36 cellular contexts compared by ENCODE assay signal in the genomic region with DNA sequence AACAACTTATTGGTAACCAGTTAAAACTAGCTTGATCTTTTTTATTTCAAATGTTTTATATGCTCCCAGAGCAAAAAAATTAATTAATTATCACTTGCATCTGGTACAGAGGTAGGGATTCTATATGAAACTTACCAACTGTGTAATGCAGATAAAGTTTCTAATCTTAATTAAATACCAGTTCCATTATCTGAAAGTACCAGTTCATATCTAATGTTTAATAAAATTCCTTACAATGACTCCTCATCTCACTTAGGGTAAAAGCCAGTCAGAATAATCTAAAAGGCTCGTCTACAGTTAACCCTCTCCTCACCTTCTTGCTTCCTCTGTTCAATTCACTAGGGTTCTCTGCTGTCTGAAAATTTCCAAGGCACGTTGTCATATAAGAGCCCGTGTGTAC.
"Had no signal": no experiment of that assay in that cellular context is flagged by ENCODE, and none has a peak within 500 bp of the region (broad histone marks: within the 10 kb centered on the region; RNA-seq: fewer than 3 reads in every experiment).

No MANE protein-coding gene starts in this region.

- H3K4me3 ChIP-seq: adrenal gland, body of pancreas, breast epithelium had no signal

- H3K4me3 Mint-ChIP-seq: activated B cell treated with CpG ODN at 0.5 μM for 24 hours; activated CD4-positive, alpha-beta memory T cell treated with anti-CD3 and anti-CD28 coated beads for 36 hours; activated CD4-positive, alpha-beta T cell treated with anti-CD3 and anti-CD28 coated beads, Interleukin-2, amount 10 ng/mL, durations not matched to agents 24 days and 14 days; activated CD8-positive, alpha-beta T cell treated with anti-CD3 and anti-CD28 coated beads for 36 hours; activated naive CD4-positive, alpha-beta T cell treated with anti-CD3 and anti-CD28 coated beads for 36 hours; activated naive CD8-positive, alpha-beta T cell treated with anti-CD3 and anti-CD28 coated beads for 36 hours; activated T-cell treated with anti-CD3 and anti-CD28 coated beads, Interleukin-2, amount 50 U/mL, for 4 hours; activated T-cell treated with anti-CD3 and anti-CD28 coated beads, Interleukin-2, amount 50 U/mL, for 72 hours; activated T-helper 1 cell treated with anti-CD3 and anti-CD28 coated beads, Interleukin-12 subunit alpha, Interleukin-12 subunit beta, Interleukin-2, Interleukin-4 antibody, amounts not matched to agents 30 ng/mL and 10 ng/mL and 1 ng/mL, durations not matched to agents 14 hours and 24 hours and 36 hours; activated T-helper 17 cell treated with anti-CD3 and anti-CD28 coated beads, Interleukin-2, amount 50 U/mL, for 72 hours; T-helper 1 cell treated with Interleukin-12 subunit alpha and Interleukin-12 subunit beta and Interleukin-4 antibody, amounts not matched to agents 30 μg/mL and 1 μg/mL, for 36 hours; T-helper 2 cell treated with Interferon-gamma antibody and Interleukin-4, amounts not matched to agents 5 μg/mL and 100 μg/mL, for 36 hours had no signal

- H3K4me1 Mint-ChIP-seq: activated B cell treated with CpG ODN at 0.5 μM for 24 hours; activated CD4-positive, alpha-beta T cell treated with anti-CD3 and anti-CD28 coated beads, Interleukin-2, amount 10 ng/mL, durations not matched to agents 24 days and 14 days; activated naive CD8-positive, alpha-beta T cell treated with anti-CD3 and anti-CD28 coated beads for 36 hours; activated T-helper 17 cell treated with anti-CD3 and anti-CD28 coated beads, Interleukin-2, amount 50 U/mL, for 72 hours had no signal

- FAIRE-seq: astrocyte, TTC549 had no signal

- H3K36me3 Mint-ChIP-seq: activated CD4-positive, alpha-beta memory T cell treated with anti-CD3 and anti-CD28 coated beads for 36 hours; activated naive CD8-positive, alpha-beta T cell treated with anti-CD3 and anti-CD28 coated beads for 36 hours had no signal

- H3K9me3 Mint-ChIP-seq: activated CD4-positive, alpha-beta memory T cell treated with anti-CD3 and anti-CD28 coated beads for 36 hours; activated CD4-positive, alpha-beta T cell treated with anti-CD3 and anti-CD28 coated beads, Interleukin-2, amount 10 ng/mL, durations not matched to agents 24 days and 14 days; activated naive CD4-positive, alpha-beta T cell treated with anti-CD3 and anti-CD28 coated beads for 36 hours; activated naive CD8-positive, alpha-beta T cell treated with anti-CD3 and anti-CD28 coated beads for 36 hours; activated T-cell treated with anti-CD3 and anti-CD28 coated beads, Interleukin-2, amount 50 U/mL, for 4 hours; activated T-helper 1 cell treated with anti-CD3 and anti-CD28 coated beads, Interleukin-12 subunit alpha, Interleukin-12 subunit beta, Interleukin-2, Interleukin-4 antibody, amounts not matched to agents 30 ng/mL and 10 ng/mL and 1 ng/mL, durations not matched to agents 14 hours and 24 hours and 36 hours; T-helper 1 cell treated with Interleukin-12 subunit alpha and Interleukin-12 subunit beta and Interleukin-4 antibody, amounts not matched to agents 30 μg/mL and 1 μg/mL, for 36 hours; T-helper 2 cell treated with Interferon-gamma antibody and Interleukin-4, amounts not matched to agents 5 μg/mL and 100 μg/mL, for 36 hours had no signal

- DNase-seq: activated B cell treated with CpG ODN at 0.5 μM for 24 hours; activated CD4-positive, alpha-beta memory T cell treated with anti-CD3 and anti-CD28 coated beads for 36 hours; activated CD4-positive, alpha-beta T cell treated with anti-CD3 and anti-CD28 coated beads for 4 hours; activated CD4-positive, alpha-beta T cell treated with anti-CD3 and anti-CD28 coated beads, Interleukin-2, amount 10 ng/mL, durations not matched to agents 24 days and 14 days; activated CD4-positive, alpha-beta T cell treated with anti-CD3 and anti-CD28 coated beads, Interleukin-2, amount 50 U/mL, for 1 hour; activated CD4-positive, alpha-beta T cell treated with anti-CD3 and anti-CD28 coated beads, Interleukin-2, amount 50 U/mL, for 4 hours; activated CD4-positive, CD25-positive, alpha-beta regulatory T cell treated with anti-CD3 and anti-CD28 coated beads, Interleukin-2, amount 50 U/mL, for 72 hours; activated CD8-positive, alpha-beta memory T cell treated with anti-CD3 and anti-CD28 coated beads, Interleukin-2, amount 50 U/mL, for 4 hours; activated CD8-positive, alpha-beta T cell treated with anti-CD3 and anti-CD28 coated beads for 36 hours; activated effector memory CD4-positive, alpha-beta T cell treated with anti-CD3 and anti-CD28 coated beads, Interleukin-2, amount 50 U/mL, for 16 hours; activated gamma-delta T cell treated with Interleukin-2 at 50 U/mL for 16 hours; activated naive CD4-positive, alpha-beta T cell; activated naive CD4-positive, alpha-beta T cell treated with anti-CD3 and anti-CD28 coated beads for 36 hours; activated naive CD4-positive, alpha-beta T cell treated with anti-CD3 and anti-CD28 coated beads, Interleukin-2, amount 50 U/mL, for 16 hours; activated naive CD8-positive, alpha-beta T cell treated with anti-CD3 and anti-CD28 coated beads for 36 hours; activated T-cell treated with anti-CD3 and anti-CD28 coated beads for 4 hours; activated T-cell treated with anti-CD3 and anti-CD28 coated beads, Interleukin-2, amount 50 U/mL, for 1 hour; activated T-cell treated with anti-CD3 and anti-CD28 coated beads, Interleukin-2, amount 50 U/mL, for 4 hours; activated T-cell treated with anti-CD3 and anti-CD28 coated beads, Interleukin-2, amount 50 U/mL, for 72 hours; adrenal gland; amniotic stem cell; aorta; body of pancreas; brain microvascular endothelial cell; central memory CD4-positive, alpha-beta T cell; T-helper 2 cell; T-helper 9 cell had no signal

- H3K27ac ChIP-seq: adrenal gland, body of pancreas, brain microvascular endothelial cell, breast epithelium, VCaP had no signal

- H3K27ac Mint-ChIP-seq: activated B cell treated with CpG ODN at 0.5 μM for 24 hours; activated CD4-positive, alpha-beta memory T cell treated with anti-CD3 and anti-CD28 coated beads for 36 hours; activated CD4-positive, alpha-beta T cell treated with anti-CD3 and anti-CD28 coated beads, Interleukin-2, amount 10 ng/mL, durations not matched to agents 24 days and 14 days; activated CD8-positive, alpha-beta T cell treated with anti-CD3 and anti-CD28 coated beads for 36 hours; activated naive CD4-positive, alpha-beta T cell treated with anti-CD3 and anti-CD28 coated beads for 36 hours; activated naive CD4-positive, alpha-beta T cell treated with anti-CD3 and anti-CD28 coated beads, Interleukin-2, amount 50 U/mL, for 72 hours; activated naive CD8-positive, alpha-beta T cell treated with anti-CD3 and anti-CD28 coated beads for 36 hours; activated T-cell treated with anti-CD3 and anti-CD28 coated beads, Interleukin-2, amount 50 U/mL, for 72 hours; activated T-helper 1 cell treated with anti-CD3 and anti-CD28 coated beads, Interleukin-12 subunit alpha, Interleukin-12 subunit beta, Interleukin-2, Interleukin-4 antibody, amounts not matched to agents 30 ng/mL and 10 ng/mL and 1 ng/mL, durations not matched to agents 14 hours and 24 hours and 36 hours; activated T-helper 17 cell treated with anti-CD3 and anti-CD28 coated beads, Interleukin-2, amount 50 U/mL, for 72 hours; T-helper 1 cell treated with Interleukin-12 subunit alpha and Interleukin-12 subunit beta and Interleukin-4 antibody, amounts not matched to agents 30 μg/mL and 1 μg/mL, for 36 hours; T-helper 2 cell treated with Interferon-gamma antibody and Interleukin-4, amounts not matched to agents 5 μg/mL and 100 μg/mL, for 36 hours had no signal

- H3K27me3 ChIP-seq: adrenal gland, body of pancreas, brain microvascular endothelial cell, breast epithelium had no signal

- ATAC-seq: activated CD8-positive, alpha-beta T cell treated with anti-CD3 and anti-CD28 coated beads for 36 hours; activated naive CD4-positive, alpha-beta T cell treated with anti-CD3 and anti-CD28 coated beads, Interleukin-2, amount 50 U/mL, for 72 hours; activated T-cell treated with anti-CD3 and anti-CD28 coated beads, Interleukin-2, amount 50 U/mL, for 4 hours; activated T-cell treated with anti-CD3 and anti-CD28 coated beads, Interleukin-2, amount 50 U/mL, for 72 hours; activated T-helper 17 cell treated with anti-CD3 and anti-CD28 coated beads, Interleukin-2, amount 50 U/mL, for 72 hours; body of pancreas had no signal

- H3K36me3 ChIP-seq: adrenal gland, brain microvascular endothelial cell, breast epithelium had no signal

- H3K4me1 ChIP-seq: body of pancreas, breast epithelium had no signal

- H3K27me3 Mint-ChIP-seq: activated B cell treated with CpG ODN at 0.5 μM for 24 hours; activated CD4-positive, alpha-beta memory T cell treated with anti-CD3 and anti-CD28 coated beads for 36 hours; activated CD4-positive, alpha-beta T cell treated with anti-CD3 and anti-CD28 coated beads, Interleukin-2, amount 10 ng/mL, durations not matched to agents 24 days and 14 days had no signal

- H3K9me3 ChIP-seq: adrenal gland, body of pancreas, breast epithelium had no signal
